Comparison of ENCODE assay signal across 8 cellular contexts in genomic region chr4:64016893-64017292, GRCh38.
"Had no signal": no experiment of that assay in that cellular context is flagged by ENCODE, and none has a peak within 500 bp of the region (broad histone marks: within the 10 kb centered on the region; RNA-seq: fewer than 3 reads in every experiment).

No MANE protein-coding gene starts in this region.

- DNase-seq: H7, HFFc6 had no signal

- H3K9me3 Mint-ChIP-seq: GM23338 had no signal

- H3K4me3 ChIP-seq: GM23338, HAP-1 had no signal

- H3K4me1 Mint-ChIP-seq: GM23338, IgD-negative memory B cell had no signal

- H3K27ac Mint-ChIP-seq: GM23338, HFFc6, IgD-negative memory B cell had no signal

- H3K4me2 ChIP-seq: GM23338 had no signal

- H3K27me3 Mint-ChIP-seq: IgD-negative memory B cell had no signal

- H3K36me3 Mint-ChIP-seq: IgD-negative memory B cell had no signal

- H2AFZ ChIP-seq: GM23338 had no signal

- ATAC-seq: GM23338, HCT116, HepG2 had no signal

- H3K9me3 ChIP-seq: HAP-1 had no signal

- H3K4me3 Mint-ChIP-seq: GM23338, HFFc6, IgD-negative memory B cell had no signal

- H3K36me3 ChIP-seq: HAP-1 had no signal

- H3K27ac ChIP-seq: HL-60 had no signal

- FAIRE-seq: HepG2 had no signal

- H3K4me1 ChIP-seq: HAP-1 had no signal
